In genomic region chr1:156591432-156592157, GRCh38 we compare ENCODE assay signal across 8 cellular contexts. TPM values are rescaled to one million over a fixed set of nuclear protein-coding genes. Genes with fewer than 3 reads are reported as not detected.
A peak's percentile ranks its signal among the peaks of the same experiment; 100 is the strongest.
DNase-seq lines count a peak whose midpoint lies in the region; ATAC-seq and TF ChIP-seq lines count a peak whose summit lies in the region.

TSS of gene NAXE (plus strand) at chr1:156591776. CDS start at chr1:156591805, 29 bp downstream.

- DNase-seq in CD8-positive, alpha-beta T cell = peak; percentile 21 to 81 (median 65)
- DNase-seq in NT2/D1 (ENCODE audit: low read depth, low spot score) (peak; percentile 69), activated T-cell treated with anti-CD3 and anti-CD28 coated beads for 4 hours (peak; percentile 62), epithelial cell of esophagus (ENCODE audit: low read depth) (peak; percentile 60)
- DNase-seq in stimulated activated CD8-positive, alpha-beta memory T cell treated with anti-CD3 and anti-CD28 coated beads, Interleukin-7, amount 100 ng/mL, for 1 hour (ENCODE audit: low read depth in 2 of 2) = peak; percentile 37 to 43

- intact Hi-C loops in CD8-positive, alpha-beta T cell (cut with DNase I, micrococcal nuclease) = loop anchor here (1.0 to 2.0 kb wide), 2 partner anchors 10 to 91 kb away; partner anchors contain the start of genes GPATCH4 (in 2 of the 2) and MEF2D (in 1 of the 2)

- peaks cover 18% of the 10 kb centered on the region for H3K4me1 ChIP-seq in CD8-positive, alpha-beta T cell (ENCODE audit: insufficient read depth, low read length)
- peaks cover 9% of the 10 kb centered on the region for H3K4me1 ChIP-seq in NT2/D1 (ENCODE audit: insufficient read depth, insufficient read length)
- H3K4me1 ChIP-seq in mononuclear cell (ENCODE audit: insufficient read depth, low read length) = peaks cover 18% of the 10 kb centered on the region

- H3K4me3 Mint-ChIP-seq in CD8-positive, alpha-beta T cell = peak within 1 kb of the TSS; percentile 87

- peak within 1 kb of the TSS; percentile 97 for H3K9ac ChIP-seq in NT2/D1 (ENCODE audit: insufficient read length, low read depth)

- H3K4me3 ChIP-seq in CD8-positive, alpha-beta T cell (ENCODE audit: low read depth, low read length) = peak within 1 kb of the TSS; percentile 51
- H3K4me3 ChIP-seq in NT2/D1 (ENCODE audit: insufficient read length, low read depth) (peak within 1 kb of the TSS; percentile 93), epithelial cell of esophagus (ENCODE audit: low read length) (peak within 1 kb of the TSS; percentile 74), mononuclear cell (ENCODE audit: low read length) (peak within 1 kb of the TSS; percentile 59)

- H3K27ac Mint-ChIP-seq in CD8-positive, alpha-beta T cell = peak within 1 kb of the TSS; percentile 91

- peaks cover 22% of the 10 kb centered on the region for H3K4me1 Mint-ChIP-seq in CD8-positive, alpha-beta T cell (ENCODE audit: low read depth)

- no peaks in the 10 kb centered on the region for H3K9me3 Mint-ChIP-seq in CD8-positive, alpha-beta T cell

- no peaks in the 10 kb centered on the region for H3K27me3 Mint-ChIP-seq in CD8-positive, alpha-beta T cell (ENCODE audit: low read depth)

- CTCF ChIA-PET in CD8-positive, alpha-beta T cell (lab: Charles Lee) = interaction anchor here (0.8 to 4.2 kb wide), 10 partner anchors 10 to 206 kb away, joined by 3 to 21 read pairs (median 4); no protein-coding TSS in a partner anchor

- peaks cover 38% of the 10 kb centered on the region for H3K36me3 Mint-ChIP-seq in CD8-positive, alpha-beta T cell

- peak; percentile 95 for ATAC-seq in CD8-positive, alpha-beta T cell
- ATAC-seq in GM19397 (IDR thresholded peaks at IDR 0.05; ENCODE audit: unreplicated experiment) = peak; percentile 84
- ATAC-seq in HG03571 (IDR thresholded peaks at IDR 0.05; ENCODE audit: unreplicated experiment) = peak; percentile 87

- H3K27ac ChIP-seq in CD8-positive, alpha-beta T cell (ENCODE audit: low read depth, low read length) = peak within 1 kb of the TSS; percentile 49

- no peaks in the 10 kb centered on the region for H3K9me3 ChIP-seq in CD8-positive, alpha-beta T cell (ENCODE audit: low read length)
- H3K9me3 ChIP-seq in NT2/D1 (ENCODE audit: insufficient read depth, low read length) (no peaks in the 10 kb centered on the region), mononuclear cell (ENCODE audit: low read depth, low read length) (no peaks in the 10 kb centered on the region)

- no peaks in the 10 kb centered on the region for H3K27me3 ChIP-seq in CD8-positive, alpha-beta T cell (ENCODE audit: insufficient read depth, low read length)
- no peaks in the 10 kb centered on the region for H3K27me3 ChIP-seq in NT2/D1 (ENCODE audit: insufficient read depth, insufficient read length)
- no peaks in the 10 kb centered on the region for H3K27me3 ChIP-seq in mononuclear cell (ENCODE audit: insufficient read depth, low read length)

- TF ChIP-seq CTCF in CD8-positive, alpha-beta T cell (IDR thresholded peaks at IDR 0.05) = no peak
- TF ChIP-seq CTCF in epithelial cell of esophagus (IDR thresholded peaks at IDR 0.05; ENCODE audit: insufficient read depth, low read depth, low read length, missing control alignments) = no peak

- peaks cover 19% of the 10 kb centered on the region for H3K36me3 ChIP-seq in CD8-positive, alpha-beta T cell (ENCODE audit: insufficient read depth, low read length)
- H3K36me3 ChIP-seq in NT2/D1 (ENCODE audit: insufficient read depth, insufficient read length, low read length) = peaks cover 43% of the 10 kb centered on the region

- POLR2A ChIA-PET in CD8-positive, alpha-beta T cell (lab: Charles Lee) = interaction anchor here (0.6 to 2.8 kb wide), 14 partner anchors 9 to 379 kb away, joined by 3 to 21 read pairs (median 4); partner anchors contain the start of genes GPATCH4, MEF2D and PMF1

RNA-seq across cellular contexts. Expression of gene NAXE, which starts in this region (rescaled TPM):
- total RNA-seq in CD8-positive, alpha-beta T cell = 10 to 100 TPM; 18.4 TPM
- total RNA-seq in mononuclear cell = 23.9 TPM

Comparison
In these comparisons a context has a peak if more than half of its experiments do, and no peak if none do; other contexts are left out.
1. Peak in every context shown above with its lines: DNase-seq, ATAC-seq, H3K4me3 ChIP-seq and H3K27ac ChIP-seq.